8 cellular contexts compared by ENCODE assay signal in genomic region chr1:52365746-52366516, GRCh38. TPM values are rescaled to one million over a fixed set of nuclear protein-coding genes. Genes with fewer than 3 reads are reported as not detected.
DNase-seq lines count a peak whose midpoint lies in the region; FAIRE-seq and TF ChIP-seq lines count a peak whose summit lies in the region.

TSS of gene CC2D1B (minus strand) at chr1:52366205. CDS start at chr1:52364620, 1,585 bp downstream.

- peak; percentile 97 for FAIRE-seq in G401.6 (lab: Jason Lieb, UNC)

- TF ChIP-seq EP300 in neural cell (conservative IDR thresholded peaks at IDR 0.05; ENCODE audit: poor library complexity, severe bottlenecking), result no peak
- TF ChIP-seq EP300 in stomach (IDR thresholded peaks at IDR 0.05), result no peak

- H3K79me2 ChIP-seq in MM.1S (ENCODE audit: low read length), result peaks cover 41% of the 10 kb centered on the region
- H3K79me2 ChIP-seq in neural cell (replicated peaks; ENCODE audit: insufficient read depth, low read length), result peaks cover 18% of the 10 kb centered on the region

- H2AFZ ChIP-seq in MM.1S (ENCODE audit: low read length) (peak within 1 kb of the TSS; percentile 82), neural cell (ENCODE audit: low read depth, low read length) (peak within 1 kb of the TSS; percentile 93)

- peaks cover 16% of the 10 kb centered on the region for H3K4me1 ChIP-seq in HAP-1
- H3K4me1 ChIP-seq in MM.1S (ENCODE audit: low read length), result peaks cover 8% of the 10 kb centered on the region
- H3K4me1 ChIP-seq in stomach, result peaks cover 9 to 47% (median 32%) of the 10 kb centered on the region in 4 donors

- H3K4me3 ChIP-seq in HAP-1 (peak within 1 kb of the TSS; percentile 78), MM.1S (ENCODE audit: low read length) (peak within 1 kb of the TSS; percentile 94), neural cell (ENCODE audit: low read length) (peak within 1 kb of the TSS; percentile 98), stomach (peak within 1 kb of the TSS; percentile 64 to 99 (median 92))

- DNase-seq in HAP-1 (ENCODE audit: low spot score in 2 of 2) (peak; percentile 97 to 100), MM.1S (peak; percentile 99), SIG-M5 (lab: John Stamatoyannopoulos, UW) (peak; percentile 74), activated gamma-delta T cell (lab: John Stamatoyannopoulos, UW) (peak; percentile 100), fibroblast of the conjunctiva (ENCODE audit: low read depth) (peak; percentile 96), stomach (peak; percentile 99)

- H3K9ac ChIP-seq in MM.1S (ENCODE audit: low read length), result peak within 1 kb of the TSS; percentile 94
- peak within 1 kb of the TSS; percentile 93 for H3K9ac ChIP-seq in neural cell (ENCODE audit: low read length)

- peak in 2 of 4 donors; percentile 46 to 78 for TF ChIP-seq POLR2A in stomach (IDR thresholded peaks at IDR 0.05)

- H3K9me3 ChIP-seq in HAP-1 (no peaks in the 10 kb centered on the region), MM.1S (replicated peaks; ENCODE audit: insufficient read depth, low read length) (no peaks in the 10 kb centered on the region), neural cell (ENCODE audit: low read length) (no peaks in the 10 kb centered on the region), stomach (no peaks in the 10 kb centered on the region)

- H3K9me2 ChIP-seq in MM.1S (replicated peaks; ENCODE audit: insufficient read depth, low read length), result no peaks in the 10 kb centered on the region
- no peaks in the 10 kb centered on the region for H3K9me2 ChIP-seq in neural cell (ENCODE audit: insufficient read depth, low read length)

- H3K36me3 ChIP-seq in HAP-1 (replicated peaks) (peaks cover 24% of the 10 kb centered on the region), MM.1S (replicated peaks; ENCODE audit: insufficient read depth, low read length) (no peaks in the 10 kb centered on the region), neural cell (ENCODE audit: insufficient read depth, low read length) (no peaks in the 10 kb centered on the region), stomach (peaks cover 19 to 31% (median 24%) of the 10 kb centered on the region in 4 donors)

- in situ Hi-C loops in HAP-1 (cut with MboI; ENCODE audit: low sequenced_read_pairs), result no loop called here

- peak; percentile 16 for TF ChIP-seq RAD21 in neural cell (conservative IDR thresholded peaks at IDR 0.05)

- H3K4me2 ChIP-seq in MM.1S (ENCODE audit: low read depth, low read length) (peak within 1 kb of the TSS; percentile 79), neural cell (ENCODE audit: low read length) (peak within 1 kb of the TSS; percentile 100)

- peaks cover 10% of the 10 kb centered on the region for H3F3A ChIP-seq in MM.1S (ENCODE audit: insufficient read depth, low read length)
- H3F3A ChIP-seq in neural cell (ENCODE audit: insufficient read depth, low read length, poor library complexity, severe bottlenecking), result no peaks in the 10 kb centered on the region

- WGBS in stomach, 5 donors, result 0 to 1% (median 1%) methylated on average over 19 to 92 of the region's 92 CpGs

- H3K27me3 ChIP-seq in HAP-1 (ENCODE audit: low read depth), result no peaks in the 10 kb centered on the region
- H3K27me3 ChIP-seq in MM.1S (replicated peaks; ENCODE audit: insufficient read depth, low read length), result no peaks in the 10 kb centered on the region
- no peaks in the 10 kb centered on the region for H3K27me3 ChIP-seq in neural cell (ENCODE audit: insufficient read depth, low read depth, low read length)
- no peaks in the 10 kb centered on the region for H3K27me3 ChIP-seq in stomach

- H3K27ac ChIP-seq in MM.1S (ENCODE audit: low read length) (peak within 1 kb of the TSS; percentile 77), neural cell (ENCODE audit: low read length) (peak within 1 kb of the TSS; percentile 83), stomach (peak within 1 kb of the TSS; percentile 89 to 98 (median 97))

- no peaks in the 10 kb centered on the region for H4K20me1 ChIP-seq in MM.1S (ENCODE audit: insufficient read depth, low read length)
- H4K20me1 ChIP-seq in neural cell (ENCODE audit: insufficient read depth), result no peaks in the 10 kb centered on the region

- TF ChIP-seq CTCF in MM.1S (IDR thresholded peaks at IDR 0.05; ENCODE audit: low read length) (no peak; the same call in 1 of the 2 replicates), neural cell (IDR thresholded peaks at IDR 0.05; ENCODE audit: poor library complexity, severe bottlenecking) (peak; percentile 48), stomach (IDR thresholded peaks at IDR 0.05) (peak in 3 of 7 experiments; percentile 36 to 50 (median 42))

- intact Hi-C loops in stomach (cut with DNase I; ENCODE audit: low total_unique reads), result no loop called here

TF ChIP-seq in neural cell, 6 proteins besides CTCF, POLR2A, EP300 and RAD21:
- TF ChIP-seq SMC3 (conservative IDR thresholded peaks at IDR 0.05; ENCODE audit: poor library complexity) (peak; percentile 39), TAF1 (IDR thresholded peaks at IDR 0.05; ENCODE audit: low read depth) (peak; percentile 45), EZH2 (IDR thresholded peaks at IDR 0.05; ENCODE audit: borderline replicate concordance, insufficient read depth, low read length, poor library complexity, severe bottlenecking) (no peak), MXI1 (conservative IDR thresholded peaks at IDR 0.05; ENCODE audit: poor library complexity, severe bottlenecking) (peak; percentile 80), POLR2AphosphoS5 (IDR thresholded peaks at IDR 0.05) (peak; percentile 96), REST (IDR thresholded peaks at IDR 0.05; ENCODE audit: borderline replicate concordance) (peak; percentile 14)

RNA-seq across cellular contexts. Expression of gene CC2D1B, which starts in this region (rescaled TPM):
- polyA plus RNA-seq in neural cell, result 20.1 and 24.6 TPM in 2 replicates
- polyA minus RNA-seq in neural cell, result 23.3 and 23.6 TPM in 2 replicates
- total RNA-seq in stomach, result 10 to 100 TPM; 27.0 to 81.0 (median 31.5) TPM
- polyA plus RNA-seq in stomach, result 10 to 100 TPM; 11.6 to 15.6 (median 15.1) TPM

Comparison
In these comparisons a context has a peak if more than half of its experiments do, and no peak if none do; other contexts are left out.
1. Peak in every context shown above with its lines: DNase-seq, H3K4me3 ChIP-seq and H3K27ac ChIP-seq.